1 cellular context compared by ENCODE assay signal in genomic region chr17:75557075-75557851, GRCh38.
A peak's percentile ranks its signal among the peaks of the same experiment; 100 is the strongest.
TF ChIP-seq lines count a peak whose summit lies in the region.

No MANE protein-coding gene starts in this region.

TF ChIP-seq in HEK293, 187 proteins besides CTCF, POLR2A, EP300 and RAD21 (continued from another document):
- TF ChIP-seq PRDM10 (tag by site-specific recombination; IDR thresholded peaks at IDR 0.05) (peak; percentile 71), GLIS1 (tag by site-specific recombination; IDR thresholded peaks at IDR 0.05) (peak; percentile 6), FEZF1 (tag by site-specific recombination; IDR thresholded peaks at IDR 0.05) (peak; percentile 59), ZNF704 (tag by site-specific recombination; IDR thresholded peaks at IDR 0.05) (no peak), ZNF501 (tag by site-specific recombination; IDR thresholded peaks at IDR 0.05) (no peak), ZBTB48 (tag by site-specific recombination; IDR thresholded peaks at IDR 0.05) (0 out of 2 replicates have a peak, but pooled peaks have one; percentile 24), ZNF423 (tag by site-specific recombination; IDR thresholded peaks at IDR 0.05) (0 out of 2 replicates have a peak, but pooled peaks have one; percentile 18), ZNF248 (tag by site-specific recombination; IDR thresholded peaks at IDR 0.05) (no peak), SCRT1 (tag by site-specific recombination; IDR thresholded peaks at IDR 0.05; ENCODE audit: borderline replicate concordance) (no peak), ZBTB10 (tag by site-specific recombination; IDR thresholded peaks at IDR 0.05) (no peak), ZNF10 (tag by site-specific recombination; IDR thresholded peaks at IDR 0.05) (no peak), ZNF146 (tag by site-specific recombination; IDR thresholded peaks at IDR 0.05) (no peak), ZNF639 (tag by site-specific recombination; IDR thresholded peaks at IDR 0.05) (no peak), ZNF837 (tag by site-specific recombination; IDR thresholded peaks at IDR 0.05) (no peak), RBAK (tag by site-specific recombination; IDR thresholded peaks at IDR 0.05) (no peak), EGR2 (tag by site-specific recombination; IDR thresholded peaks at IDR 0.05; ENCODE audit: low read depth) (no peak), ZNF214 (tag by site-specific recombination; IDR thresholded peaks at IDR 0.05; ENCODE audit: borderline replicate concordance) (no peak), ZNF624 (tag by site-specific recombination; IDR thresholded peaks at IDR 0.05) (no peak), ZNF670 (tag by site-specific recombination; IDR thresholded peaks at IDR 0.05; ENCODE audit: low read depth) (no peak), BCL11B (tag by site-specific recombination; IDR thresholded peaks at IDR 0.05; ENCODE audit: low read depth) (no peak), ZNF362 (tag by site-specific recombination; IDR thresholded peaks at IDR 0.05) (0 out of 2 replicates have a peak, but pooled peaks have one; percentile 16), ZNF280C (tag by site-specific recombination; IDR thresholded peaks at IDR 0.05) (no peak), ZNF350 (tag by site-specific recombination; IDR thresholded peaks at IDR 0.05) (no peak), ZNF629 (tag by site-specific recombination; IDR thresholded peaks at IDR 0.05) (no peak), ZNF133 (tag by site-specific recombination; IDR thresholded peaks at IDR 0.05) (no peak), ZNF561 (tag by site-specific recombination; IDR thresholded peaks at IDR 0.05; ENCODE audit: borderline replicate concordance) (no peak), YY1 (tag by site-specific recombination; IDR thresholded peaks at IDR 0.05) (no peak)
- TF ChIP-seq, protein P1, sequence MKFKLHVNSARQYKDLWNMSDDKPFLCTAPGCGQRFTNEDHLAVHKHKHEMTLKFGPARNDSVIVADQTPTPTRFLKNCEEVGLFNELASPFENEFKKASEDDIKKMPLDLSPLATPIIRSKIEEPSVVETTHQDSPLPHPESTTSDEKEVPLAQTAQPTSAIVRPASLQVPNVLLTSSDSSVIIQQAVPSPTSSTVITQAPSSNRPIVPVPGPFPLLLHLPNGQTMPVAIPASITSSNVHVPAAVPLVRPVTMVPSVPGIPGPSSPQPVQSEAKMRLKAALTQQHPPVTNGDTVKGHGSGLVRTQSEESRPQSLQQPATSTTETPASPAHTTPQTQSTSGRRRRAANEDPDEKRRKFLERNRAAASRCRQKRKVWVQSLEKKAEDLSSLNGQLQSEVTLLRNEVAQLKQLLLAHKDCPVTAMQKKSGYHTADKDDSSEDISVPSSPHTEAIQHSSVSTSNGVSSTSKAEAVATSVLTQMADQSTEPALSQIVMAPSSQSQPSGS (tag by site-specific recombination; IDR thresholded peaks at IDR 0.05; ENCODE audit: low read depth) = no peak
- TF ChIP-seq, protein P2, sequence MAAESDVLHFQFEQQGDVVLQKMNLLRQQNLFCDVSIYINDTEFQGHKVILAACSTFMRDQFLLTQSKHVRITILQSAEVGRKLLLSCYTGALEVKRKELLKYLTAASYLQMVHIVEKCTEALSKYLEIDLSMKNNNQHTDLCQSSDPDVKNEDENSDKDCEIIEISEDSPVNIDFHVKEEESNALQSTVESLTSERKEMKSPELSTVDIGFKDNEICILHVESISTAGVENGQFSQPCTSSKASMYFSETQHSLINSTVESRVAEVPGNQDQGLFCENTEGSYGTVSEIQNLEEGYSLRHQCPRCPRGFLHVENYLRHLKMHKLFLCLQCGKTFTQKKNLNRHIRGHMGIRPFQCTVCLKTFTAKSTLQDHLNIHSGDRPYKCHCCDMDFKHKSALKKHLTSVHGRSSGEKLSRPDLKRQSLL (tag by site-specific recombination; IDR thresholded peaks at IDR 0.05) = no peak
